13 cellular contexts compared by ENCODE assay signal in the genomic region with DNA sequence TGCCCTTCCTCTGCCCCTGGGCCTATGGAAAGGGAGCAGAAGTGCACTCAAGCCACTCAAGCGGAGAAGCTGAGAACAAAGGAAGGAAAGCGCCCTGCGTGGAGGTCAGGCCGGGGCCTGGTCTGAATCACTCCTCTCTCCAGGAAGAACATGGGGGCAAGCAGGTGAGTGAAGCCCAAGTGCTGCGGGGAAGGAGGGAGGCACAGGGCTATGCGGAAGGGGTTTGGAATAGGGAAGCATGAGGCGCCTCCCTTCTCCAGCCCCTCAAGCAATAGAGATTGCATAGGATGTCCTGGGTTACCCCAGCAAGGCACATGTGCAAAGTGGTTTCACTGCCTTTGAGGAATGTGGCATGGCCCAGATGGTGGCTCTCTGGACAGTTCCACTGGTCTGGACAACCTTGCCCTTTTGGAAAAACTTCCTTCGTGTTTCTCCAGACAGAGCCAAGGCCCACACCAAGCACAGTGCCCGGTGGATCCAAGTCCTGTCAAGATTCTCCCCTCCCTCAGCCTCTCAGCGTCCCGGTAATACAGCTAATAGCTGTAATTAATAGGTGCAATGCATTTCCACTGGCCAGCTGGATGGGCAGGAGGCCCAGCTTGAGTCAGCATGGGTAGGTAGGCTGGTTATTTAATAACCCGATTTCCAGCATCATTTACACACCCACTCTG. TPM values are rescaled to one million over a fixed set of nuclear protein-coding genes. Genes with fewer than 3 reads are reported as not detected.
DNase-seq lines count a peak whose midpoint lies in the region; ATAC-seq and TF ChIP-seq lines count a peak whose summit lies in the region.
"Had no signal": no experiment of that assay in that cellular context is flagged by ENCODE, and none has a peak within 500 bp of the region (broad histone marks: within the 10 kb centered on the region; RNA-seq: fewer than 3 reads in every experiment).

No MANE protein-coding gene starts in this region.

- 78 to 79% methylated on average over 3 to 12 of the region's 12 CpGs for WGBS in transverse colon (ENCODE audit: low coverage in 1 of 2), 2 donors

- H3K4me1 ChIP-seq in RWPE2 (ENCODE audit: insufficient read depth, poor library complexity, severe bottlenecking) (peaks cover 45% of the 10 kb centered on the region), transverse colon (peaks cover 19 to 45% (median 32%) of the 10 kb centered on the region in 4 donors)

- in situ Hi-C loops in transverse colon (cut with MboI; ENCODE audit: low pct_ligation_motif_present in 1 of 4, low pct_unique_long_range_greater_than_20kb in 1 of 4, low sequenced_read_pairs in 3 of 4), result no loop called here

- TF ChIP-seq POLR2A in transverse colon (IDR thresholded peaks at IDR 0.05), result no peak

- no peak for TF ChIP-seq CTCF in RWPE2 (IDR thresholded peaks at IDR 0.05; ENCODE audit: poor library complexity, severe bottlenecking)
- no peak for TF ChIP-seq CTCF in transverse colon (IDR thresholded peaks at IDR 0.05)

- H3K36me3 ChIP-seq in RWPE2 (ENCODE audit: low read depth), result peaks cover 10% of the 10 kb centered on the region; the same call in 1 of the 2 replicates
- H3K36me3 ChIP-seq in transverse colon, result no peaks in the 10 kb centered on the region
- H3K36me3 ChIP-seq: ascending aorta had no signal

- no peaks in the 10 kb centered on the region for H3K9me3 Mint-ChIP-seq in activated naive CD4-positive, alpha-beta T cell treated with anti-CD3 and anti-CD28 coated beads, Interleukin-2, amount 50 U/mL, for 24 hours
- H3K9me3 Mint-ChIP-seq: stimulated activated naive CD8-positive, alpha-beta T cell treated with anti-CD3 and anti-CD28 coated beads, Interleukin-15, amount 100 ng/mL, for 72 hours had no signal

- H3K4me3 ChIP-seq in RWPE2 (ENCODE audit: severe bottlenecking) (no peak overlapping the region), transverse colon (no peak overlapping the region)
- H3K4me3 ChIP-seq: ascending aorta had no signal

- no peaks in the 10 kb centered on the region for H3K27me3 Mint-ChIP-seq in activated naive CD4-positive, alpha-beta T cell treated with anti-CD3 and anti-CD28 coated beads, Interleukin-2, amount 50 U/mL, for 24 hours

- TF ChIP-seq EP300 in transverse colon (IDR thresholded peaks at IDR 0.05; ENCODE audit: low read depth), result no peak

- no peak for ATAC-seq in RWPE2 (ENCODE audit: low read depth)
- no peak for ATAC-seq in HG03469 (IDR thresholded peaks at IDR 0.05; ENCODE audit: unreplicated experiment)
- no peak for ATAC-seq in GM19467 (IDR thresholded peaks at IDR 0.05; ENCODE audit: unreplicated experiment)

- H3K36me3 Mint-ChIP-seq in activated naive CD4-positive, alpha-beta T cell treated with anti-CD3 and anti-CD28 coated beads, Interleukin-2, amount 50 U/mL, for 24 hours, result no peaks in the 10 kb centered on the region

- H3K27ac ChIP-seq in RWPE2 (ENCODE audit: poor library complexity, severe bottlenecking), result peak overlapping the region; percentile 66
- peak overlapping the region; percentile 71 to 81 (median 74) for H3K27ac ChIP-seq in transverse colon
- H3K27ac ChIP-seq: ascending aorta had no signal

- H3K27me3 ChIP-seq in RWPE2 (ENCODE audit: insufficient read depth, poor library complexity, severe bottlenecking), result no peaks in the 10 kb centered on the region
- no peaks in the 10 kb centered on the region for H3K27me3 ChIP-seq in transverse colon
- H3K27me3 ChIP-seq: ascending aorta had no signal

- H3K4me1 Mint-ChIP-seq in activated naive CD4-positive, alpha-beta T cell treated with anti-CD3 and anti-CD28 coated beads, Interleukin-2, amount 50 U/mL, for 24 hours, result peaks cover 22% of the 10 kb centered on the region

- no peak overlapping the region for H3K4me3 Mint-ChIP-seq in activated naive CD4-positive, alpha-beta T cell treated with anti-CD3 and anti-CD28 coated beads, Interleukin-2, amount 50 U/mL, for 24 hours

- DNase-seq in activated naive CD4-positive, alpha-beta T cell (lab: John Stamatoyannopoulos, UW), result no peak
- DNase-seq in RWPE2 (ENCODE audit: low spot score) (peak; percentile 40), kidney tubule cell (ENCODE audit: low spot score) (peak; percentile 94), transverse colon (no peak), NCI-H1048 (lab: John Stamatoyannopoulos, UW) (no peak)
- DNase-seq: NCI-H1105 treated with DMSO at 0.1 percent for 48 hours; stimulated activated CD4-positive, alpha-beta T cell treated with anti-CD3 and anti-CD28 coated beads, Interleukin-15, amount 100 ng/mL, for 24 hours; stimulated activated naive CD8-positive, alpha-beta T cell treated with anti-CD3 and anti-CD28 coated beads, Interleukin-15, amount 100 ng/mL, for 72 hours had no signal

- intact Hi-C loops in transverse colon (cut with DNase I; ENCODE audit: low total_unique reads), result no loop called here

- peak overlapping the region; percentile 51 for H3K27ac Mint-ChIP-seq in activated naive CD4-positive, alpha-beta T cell treated with anti-CD3 and anti-CD28 coated beads, Interleukin-2, amount 50 U/mL, for 24 hours

- H3K9me3 ChIP-seq in RWPE2 (ENCODE audit: severe bottlenecking) (no peaks in the 10 kb centered on the region), transverse colon (no peaks in the 10 kb centered on the region)
- H3K9me3 ChIP-seq: ascending aorta had no signal

RNA-seq across cellular contexts. Expression of gene BLACAT1, which starts 13.7 kb away (rescaled TPM):
- total RNA-seq in transverse colon, result under 1 TPM in 1 of 4 donors, not detected in 3; 0.48 TPM
- total RNA-seq: ascending aorta, lung microvascular endothelial cell had no signal

RNA-seq across cellular contexts. Expression of gene LEMD1, which starts 20.3 kb away (rescaled TPM):
- not detected for total RNA-seq in transverse colon
- total RNA-seq: ascending aorta, lung microvascular endothelial cell had no signal

Comparison
In these comparisons a context has a peak if more than half of its experiments do, and no peak if none do; other contexts are left out.
1. DNase-seq: peak in RWPE2 (single experiment) and kidney tubule cell (single experiment); none in activated naive CD4-positive, alpha-beta T cell (0 of 4), transverse colon (single experiment) and NCI-H1048 (single experiment).